In genomic region chr4:8083086-8083825, GRCh38 we compare ENCODE assay signal across 18 cellular contexts.
DNase-seq lines count a peak whose midpoint lies in the region; ATAC-seq and TF ChIP-seq lines count a peak whose summit lies in the region.
"Had no signal": no experiment of that assay in that cellular context is flagged by ENCODE, and none has a peak within 500 bp of the region (broad histone marks: within the 10 kb centered on the region; RNA-seq: fewer than 3 reads in every experiment).

No MANE protein-coding gene starts in this region.

- H2AFZ ChIP-seq in osteoblast (ENCODE audit: low read length), result no peak overlapping the region
- H2AFZ ChIP-seq: GM23338 had no signal

- ATAC-seq in CD8-positive, alpha-beta T cell, result no peak
- no peak for ATAC-seq in HG03045 (IDR thresholded peaks at IDR 0.05; ENCODE audit: unreplicated experiment)
- ATAC-seq: A549, GM23338, HCT116, SK-N-SH treated with all-trans-retinoic acid at 6 μM for 48 hours had no signal

- H3K27ac Mint-ChIP-seq in CD8-positive, alpha-beta T cell, result peak overlapping the region; percentile 66
- H3K27ac Mint-ChIP-seq: B cell, GM23338 had no signal

- no peaks in the 10 kb centered on the region for H3K27me3 Mint-ChIP-seq in CD8-positive, alpha-beta T cell (ENCODE audit: low read depth)
- H3K27me3 Mint-ChIP-seq: CD4-positive, alpha-beta memory T cell had no signal

- H3K9me3 ChIP-seq in BLaER1 (peaks cover 11% of the 10 kb centered on the region), osteoblast (ENCODE audit: low read depth, low read length) (no peaks in the 10 kb centered on the region)
- H3K9me3 ChIP-seq in CD8-positive, alpha-beta T cell (ENCODE audit: low read length), result no peaks in the 10 kb centered on the region
- H3K9me3 ChIP-seq: A549, MG63 had no signal

- H3K9ac ChIP-seq in BLaER1, result no peak overlapping the region

- intact Hi-C loops in CD8-positive, alpha-beta T cell (cut with DNase I, micrococcal nuclease), result no loop called here

- H3K36me3 ChIP-seq in BLaER1 (no peaks in the 10 kb centered on the region), osteoblast (ENCODE audit: insufficient read depth, low read length) (no peaks in the 10 kb centered on the region)
- no peaks in the 10 kb centered on the region for H3K36me3 ChIP-seq in CD8-positive, alpha-beta T cell (ENCODE audit: insufficient read depth, low read length)
- H3K36me3 ChIP-seq: MG63 had no signal

- CTCF ChIA-PET in CD8-positive, alpha-beta T cell (lab: Charles Lee), result no interaction called here

- H3K4me2 ChIP-seq in BLaER1, result peak overlapping the region; percentile 94
- no peak overlapping the region for H3K4me2 ChIP-seq in osteoblast (ENCODE audit: insufficient read depth, low read length)
- H3K4me2 ChIP-seq: A549, GM23338 had no signal

- H3K4me3 ChIP-seq in BLaER1, result no peak overlapping the region
- no peak overlapping the region for H3K4me3 ChIP-seq in CD8-positive, alpha-beta T cell (ENCODE audit: low read depth, low read length)
- no peak overlapping the region for H3K4me3 ChIP-seq in osteoblast (ENCODE audit: insufficient read depth, low read length)
- H3K4me3 ChIP-seq: A549, GM23338, MG63 had no signal

- no peaks in the 10 kb centered on the region for H3K9me3 Mint-ChIP-seq in CD8-positive, alpha-beta T cell
- H3K9me3 Mint-ChIP-seq: CD4-positive, alpha-beta memory T cell; GM23338 had no signal

- H4K20me1 ChIP-seq in BLaER1 (no peaks in the 10 kb centered on the region; the same call in 1 of the 2 replicates), osteoblast (ENCODE audit: insufficient read depth, low read length) (no peaks in the 10 kb centered on the region)

- no peak overlapping the region for H3K4me3 Mint-ChIP-seq in CD8-positive, alpha-beta T cell
- H3K4me3 Mint-ChIP-seq: B cell; CD4-positive, alpha-beta memory T cell; GM23338 had no signal

- no peaks in the 10 kb centered on the region for H3K36me3 Mint-ChIP-seq in CD8-positive, alpha-beta T cell
- H3K36me3 Mint-ChIP-seq: CD4-positive, alpha-beta memory T cell had no signal

- TF ChIP-seq CTCF in CD8-positive, alpha-beta T cell (IDR thresholded peaks at IDR 0.05), result no peak
- no peak for TF ChIP-seq CTCF in osteoblast (IDR thresholded peaks at IDR 0.05; ENCODE audit: extremely low read depth, low read depth, low read length)

- peaks cover 93% of the 10 kb centered on the region for H3K4me1 ChIP-seq in BLaER1
- no peaks in the 10 kb centered on the region for H3K4me1 ChIP-seq in CD8-positive, alpha-beta T cell (ENCODE audit: insufficient read depth, low read length)
- H3K4me1 ChIP-seq in osteoblast (ENCODE audit: insufficient read depth, low read length), result no peaks in the 10 kb centered on the region
- H3K4me1 ChIP-seq: A549 had no signal

- H3K27ac ChIP-seq in BLaER1, result no peak overlapping the region
- H3K27ac ChIP-seq in CD8-positive, alpha-beta T cell (ENCODE audit: low read depth, low read length), result no peak overlapping the region
- peak overlapping the region; percentile 14 for H3K27ac ChIP-seq in caudate nucleus (ENCODE audit: low read depth, low read length)
- no peak overlapping the region for H3K27ac ChIP-seq in osteoblast (ENCODE audit: low read depth, low read length)
- H3K27ac ChIP-seq: A549, RWPE1 had no signal

- no peaks in the 10 kb centered on the region for H3K4me1 Mint-ChIP-seq in CD8-positive, alpha-beta T cell (ENCODE audit: low read depth)
- H3K4me1 Mint-ChIP-seq: B cell had no signal

- DNase-seq in CD8-positive, alpha-beta T cell, result no peak
- peak in 27 of 61 donors; percentile 14 to 84 (median 43) for DNase-seq in caudate nucleus (lab: John Stamatoyannopoulos, UW)
- peak; percentile 55 for DNase-seq in osteoblast (ENCODE audit: insufficient read length, low spot score, missing footprints)
- DNase-seq in HCEC 1CT, result no peak
- no peak for DNase-seq in HUDEP-2 (lab: John Stamatoyannopoulos, UW; ENCODE audit: unreplicated experiment in 76 of 76)
- DNase-seq: CD4-positive, alpha-beta memory T cell; GDM1; MG63; NCI-H1417 treated with DMSO at 0.1 percent for 48 hours; NCI-H187 treated with DMSO at 0.1 percent for 48 hours had no signal

- no peaks in the 10 kb centered on the region for H3K79me2 ChIP-seq in osteoblast (ENCODE audit: insufficient read depth, low read length)

- H3K27me3 ChIP-seq in BLaER1 (no peaks in the 10 kb centered on the region), osteoblast (ENCODE audit: insufficient read depth, low read length) (peaks cover 20% of the 10 kb centered on the region)
- no peaks in the 10 kb centered on the region for H3K27me3 ChIP-seq in CD8-positive, alpha-beta T cell (ENCODE audit: insufficient read depth, low read length)
- H3K27me3 ChIP-seq: MG63 had no signal

- POLR2A ChIA-PET in CD8-positive, alpha-beta T cell (lab: Charles Lee), result no interaction called here
